Comparison of ENCODE assay signal across 10 cellular contexts in genomic region chr6:133815313-133815712, GRCh38.
"Had no signal": no experiment of that assay in that cellular context is flagged by ENCODE, and none has a peak within 500 bp of the region (broad histone marks: within the 10 kb centered on the region; RNA-seq: fewer than 3 reads in every experiment).

No MANE protein-coding gene starts in this region.

- H3K36me3 ChIP-seq: adrenal gland, thyroid gland had no signal

- DNase-seq: activated CD4-positive, alpha-beta T cell treated with anti-CD3 and anti-CD28 coated beads, Interleukin-2, amount 10 ng/mL, durations not matched to agents 7 days and 5 days; activated CD4-positive, CD25-positive, alpha-beta regulatory T cell; activated naive CD4-positive, alpha-beta T cell treated with anti-CD3 and anti-CD28 coated beads, Interleukin-2, amount 10 ng/mL, durations not matched to agents 7 days and 5 days; adrenal gland; body of pancreas; effector memory CD4-positive, alpha-beta T cell; small intestine; thyroid gland had no signal

- ATAC-seq: body of pancreas; natural killer cell treated with Interleukin-12 subunit alpha and Interleukin-12 subunit beta and Interleukin-15 and Interleukin-18, amount 100 ng/mL, for 72 hours had no signal

- H3K4me3 ChIP-seq: adrenal gland, body of pancreas, lung, thyroid gland had no signal

- H3K9me3 ChIP-seq: adrenal gland, body of pancreas, thyroid gland had no signal

- H3K27me3 ChIP-seq: adrenal gland, body of pancreas, thyroid gland had no signal

- FAIRE-seq: small intestine had no signal

- H3K4me1 ChIP-seq: adrenal gland, body of pancreas, thyroid gland had no signal

- H3K27ac ChIP-seq: adrenal gland, body of pancreas, thyroid gland had no signal
